Comparison of ENCODE assay signal across 9 cellular contexts in the genomic region with DNA sequence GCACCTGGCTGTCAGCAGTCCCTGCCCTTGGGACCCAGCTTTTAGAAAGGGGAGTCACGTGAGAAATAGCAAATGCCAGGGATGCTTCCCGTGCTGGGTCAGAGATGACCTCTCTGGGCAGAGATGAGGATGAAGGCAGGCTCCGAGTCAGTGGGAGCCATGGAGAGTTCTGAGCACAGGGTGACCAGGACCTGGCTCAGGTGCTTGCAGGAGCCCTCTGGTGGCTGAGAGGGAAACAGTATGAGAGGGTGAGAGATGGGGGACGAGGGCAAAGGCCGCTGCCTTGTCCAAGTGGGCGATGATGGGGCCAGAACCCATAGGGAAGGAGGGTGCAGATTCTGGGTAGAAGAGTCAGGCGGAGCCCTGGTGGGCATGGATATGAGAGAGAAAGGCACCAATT. TPM values are rescaled to one million over a fixed set of nuclear protein-coding genes. Genes with fewer than 3 reads are reported as not detected.
A peak's percentile ranks its signal among the peaks of the same experiment; 100 is the strongest.
DNase-seq lines count a peak whose midpoint lies in the region; TF ChIP-seq lines count a peak whose summit lies in the region.
"Had no signal": no experiment of that assay in that cellular context is flagged by ENCODE, and none has a peak within 500 bp of the region (broad histone marks: within the 10 kb centered on the region; RNA-seq: fewer than 3 reads in every experiment).

No MANE protein-coding gene starts in this region.

- H3K36me3 ChIP-seq in Loucy (ENCODE audit: insufficient read depth, low read length) = peaks cover 50% of the 10 kb centered on the region; the same call in 1 of the 2 replicates
- no peaks in the 10 kb centered on the region for H3K36me3 ChIP-seq in neural progenitor cell
- H3K36me3 ChIP-seq in esophagus muscularis mucosa = peaks cover 49 to 95% (median 92%) of the 10 kb centered on the region in 4 donors
- peaks cover 50 to 52% of the 10 kb centered on the region in 2 donors for H3K36me3 ChIP-seq in ascending aorta

- no peaks in the 10 kb centered on the region for H3K9me2 ChIP-seq in Loucy (replicated peaks; ENCODE audit: low read depth, low read length)

- peaks cover 7% of the 10 kb centered on the region for H3K27me3 Mint-ChIP-seq in neural progenitor cell (ENCODE audit: insufficient read depth, low read depth)

- H3K4me3 ChIP-seq in Loucy (ENCODE audit: low read length, poor library complexity, severe bottlenecking) (no peak overlapping the region), choroid plexus epithelial cell (ENCODE audit: low read depth, low read length) (no peak overlapping the region), neural progenitor cell (no peak overlapping the region), esophagus muscularis mucosa (no peak overlapping the region), ascending aorta (no peak overlapping the region)

- no peaks in the 10 kb centered on the region for H3K9me3 Mint-ChIP-seq in neural progenitor cell

- H3K4me1 ChIP-seq in Loucy (ENCODE audit: insufficient read depth, low read length, poor library complexity, severe bottlenecking) (no peaks in the 10 kb centered on the region), neural progenitor cell (no peaks in the 10 kb centered on the region), esophagus muscularis mucosa (peaks cover 0 to 21% (median 14%) of the 10 kb centered on the region in 4 donors), ascending aorta (peaks cover 9 to 10% of the 10 kb centered on the region in 2 donors)

- H3K4me2 ChIP-seq in Loucy (ENCODE audit: low read depth, low read length, poor library complexity, severe bottlenecking) (no peak overlapping the region), neural progenitor cell (no peak overlapping the region)

- TF ChIP-seq CTCF in GM10248 (IDR thresholded peaks at IDR 0.05; ENCODE audit: control extremely low read depth, extremely low read depth, low read depth, missing control alignments) = peak; percentile 27
- peak; percentile 49 for TF ChIP-seq CTCF in Loucy (conservative IDR thresholded peaks at IDR 0.05; ENCODE audit: low read length)
- peak; percentile 57 for TF ChIP-seq CTCF in choroid plexus epithelial cell (conservative IDR thresholded peaks at IDR 0.05; ENCODE audit: low read depth, low read length)
- TF ChIP-seq CTCF in neural progenitor cell (IDR thresholded peaks at IDR 0.05) = peak; percentile 20
- TF ChIP-seq CTCF in esophagus muscularis mucosa (IDR thresholded peaks at IDR 0.05) = peak in 1 of 3 experiments; percentile 9
- no peak for TF ChIP-seq CTCF in ascending aorta (IDR thresholded peaks at IDR 0.05)

- CTCF ChIA-PET in GM10248 (lab: Yijun Ruan, JAX) = interaction anchor here (0.9 to 2.8 kb wide), 10 partner anchors 9 to 176 kb away, joined by 3 to 14 read pairs (median 5); a partner anchor contains a TSS

- POLR2A ChIA-PET in GM10248 (lab: Yijun Ruan, JAX) = interaction anchor here (0.6 kb wide), 1 partner anchor 331 kb away, joined by 3 read pairs; no protein-coding TSS in a partner anchor

- H3K4me1 Mint-ChIP-seq in neural progenitor cell = no peaks in the 10 kb centered on the region

- TF ChIP-seq POLR2A in esophagus muscularis mucosa (IDR thresholded peaks at IDR 0.05; ENCODE audit: low read depth) = no peak

- H3K27ac Mint-ChIP-seq in neural progenitor cell = peak overlapping the region; percentile 5

- H3F3A ChIP-seq in Loucy (ENCODE audit: low read depth) (no peaks in the 10 kb centered on the region), neural progenitor cell (ENCODE audit: low read depth) (no peaks in the 10 kb centered on the region)

- H3K4me3 Mint-ChIP-seq in neural progenitor cell = no peak overlapping the region

- H3K27me3 ChIP-seq in Loucy (ENCODE audit: insufficient read depth, low read length, poor library complexity, severe bottlenecking) (no peaks in the 10 kb centered on the region), neural progenitor cell (no peaks in the 10 kb centered on the region), esophagus muscularis mucosa (no peaks in the 10 kb centered on the region), ascending aorta (no peaks in the 10 kb centered on the region)

- no peak for TF ChIP-seq EP300 in esophagus muscularis mucosa (IDR thresholded peaks at IDR 0.05)

- H4K20me1 ChIP-seq in Loucy (ENCODE audit: insufficient read depth, low read length, poor library complexity, severe bottlenecking) (no peaks in the 10 kb centered on the region), neural progenitor cell (ENCODE audit: low read depth) (no peaks in the 10 kb centered on the region)

- H3K27ac ChIP-seq in neural progenitor cell = no peak overlapping the region
- no peak overlapping the region for H3K27ac ChIP-seq in esophagus muscularis mucosa (replicated peaks in 1 of 4)
- H3K27ac ChIP-seq in ascending aorta = no peak overlapping the region

- peaks cover 15% of the 10 kb centered on the region for H3K36me3 Mint-ChIP-seq in neural progenitor cell

- H3K79me2 ChIP-seq in Loucy (ENCODE audit: insufficient read depth, low read length) = no peaks in the 10 kb centered on the region
- no peaks in the 10 kb centered on the region for H3K79me2 ChIP-seq in neural progenitor cell (ENCODE audit: low read depth)

- H3K9ac ChIP-seq in Loucy (ENCODE audit: low read depth, low read length, poor library complexity, severe bottlenecking) (no peak overlapping the region), neural progenitor cell (no peak overlapping the region)

- intact Hi-C loops in esophagus muscularis mucosa (cut with DNase I) = no loop called here
- intact Hi-C loops in ascending aorta (cut with DNase I) = no loop called here

- no peak overlapping the region for H2AFZ ChIP-seq in Loucy (ENCODE audit: low read length)
- H2AFZ ChIP-seq in neural progenitor cell (replicated peaks) = no peak overlapping the region

- H3K9me3 ChIP-seq in Loucy (ENCODE audit: insufficient read depth, low read depth, low read length) (no peaks in the 10 kb centered on the region), neural progenitor cell (ENCODE audit: low read depth) (no peaks in the 10 kb centered on the region), esophagus muscularis mucosa (no peaks in the 10 kb centered on the region), ascending aorta (no peaks in the 10 kb centered on the region)

- 90% methylated on average over 7 of the region's 7 CpGs for WGBS in esophagus muscularis mucosa

- DNase-seq in GM10248 (ENCODE audit: extremely low spot score) = no peak
- no peak for DNase-seq in choroid plexus epithelial cell (ENCODE audit: low read depth)
- no peak for DNase-seq in neural progenitor cell (ENCODE audit: low spot score)
- DNase-seq in esophagus muscularis mucosa (ENCODE audit: extremely low spot score) = no peak
- no peak for DNase-seq in NCI-H1436 treated with DMSO at 0.1 percent for 48 hours (lab: John Stamatoyannopoulos, UW)
- DNase-seq in ascending aorta (ENCODE audit: low spot score in 2 of 2) = no peak
- DNase-seq: hippocampal formation had no signal

RNA-seq across cellular contexts. Expression of a gene that starts 15.8 kb away (rescaled TPM):
- total RNA-seq in neural progenitor cell (ENCODE audit: low replicate concordance) (27.0 and 57.9 TPM in 2 replicates), esophagus muscularis mucosa (10 to 100 TPM; 18.7 to 29.5 (median 27.7) TPM), ascending aorta (25.0 TPM)

RNA-seq across cellular contexts. Expression of a gene that starts 28.0 kb away (rescaled TPM):
- total RNA-seq in neural progenitor cell (ENCODE audit: low replicate concordance) (0.62 TPM in 1 of 2 replicates, not detected in the other), esophagus muscularis mucosa (1 to 10 TPM in 2 of 4 donors, under 1 TPM in 1, not detected in 1; 0.97 to 3.6 (median 1.1) TPM), ascending aorta (not detected)
- total RNA-seq: LHCN-M2 had no signal

RNA-seq across cellular contexts. Expression of a gene that starts 51.2 kb away (rescaled TPM):
- total RNA-seq in neural progenitor cell (ENCODE audit: low replicate concordance) (34.4 and 97.5 TPM in 2 replicates), esophagus muscularis mucosa (10 to 100 TPM; 24.9 to 43.5 (median 30.6) TPM), ascending aorta (22.9 TPM)

Comparison
In these comparisons a context has a peak if more than half of its experiments do, and no peak if none do; other contexts are left out.
1. CTCF ChIP-seq: peak in GM10248 (single experiment), Loucy (single experiment), choroid plexus epithelial cell (single experiment) and neural progenitor cell (single experiment); none in ascending aorta (0 of 3).